ENCODE assay signal across 19 cellular contexts in the genomic region with DNA sequence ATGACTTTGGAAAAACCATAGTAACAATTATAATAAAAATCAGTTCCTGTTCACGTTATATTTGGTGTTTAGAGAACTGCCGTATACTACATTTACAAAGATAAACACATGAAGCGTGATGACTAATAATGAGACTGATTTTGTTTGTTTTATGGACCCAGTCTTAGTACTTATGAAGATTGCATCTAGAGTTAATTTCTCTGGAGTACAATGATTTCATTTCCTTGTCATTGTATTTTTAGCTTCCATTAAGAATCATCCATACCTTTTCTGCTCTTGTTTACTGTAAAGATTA. TPM values are rescaled to one million over a fixed set of nuclear protein-coding genes. Genes with fewer than 3 reads are reported as not detected.
DNase-seq lines count a peak whose midpoint lies in the region; ATAC-seq, FAIRE-seq and TF ChIP-seq lines count a peak whose summit lies in the region.
"Had no signal": no experiment of that assay in that cellular context is flagged by ENCODE, and none has a peak within 500 bp of the region (broad histone marks: within the 10 kb centered on the region; RNA-seq: fewer than 3 reads in every experiment).

No MANE protein-coding gene starts in this region.

- H3K9me3 ChIP-seq in BE2C (no peaks in the 10 kb centered on the region), IMR-90 (ENCODE audit: control insufficient read depth, insufficient read depth, low read length) (0 out of 2 replicates have a peak, but pooled peaks cover 2% of the 10 kb centered on the region)
- H3K9me3 ChIP-seq: BLaER1 had no signal

- TF ChIP-seq RAD21 in IMR-90 (IDR thresholded peaks at IDR 0.05; ENCODE audit: low read length), result no peak

- POLR2A ChIA-PET in IMR-90 (lab: Charles Lee; ENCODE audit: unreplicated experiment), result interaction anchor here (0.6 kb wide), 1 partner anchor 252 kb away, joined by 3 read pairs; no protein-coding TSS in a partner anchor

- no peaks in the 10 kb centered on the region for H3K9me1 ChIP-seq in IMR-90 (ENCODE audit: insufficient read depth, low read length)

- no peak overlapping the region for H2AK5ac ChIP-seq in IMR-90 (ENCODE audit: low read depth, low read length)

- H3K27me3 Mint-ChIP-seq in activated T-helper 2 cell treated with anti-CD3 and anti-CD28 coated beads, Interferon-gamma antibody, Interleukin-2, Interleukin-4, amounts not matched to agents 10 μg/mL and 5 μg/mL and 100 μg/mL, durations not matched to agents 14 hours and 24 hours and 36 hours (ENCODE audit: low read depth), result peaks cover 60% of the 10 kb centered on the region

- H3K14ac ChIP-seq in IMR-90 (replicated peaks; ENCODE audit: low read depth, low read length), result no peak overlapping the region

- no peak overlapping the region for H2BK5ac ChIP-seq in IMR-90 (ENCODE audit: low read depth, low read length, poor library complexity, severe bottlenecking)

- H3K27ac ChIP-seq in IMR-90 (ENCODE audit: insufficient read depth, low read length), result no peak overlapping the region
- H3K27ac ChIP-seq: BLaER1, GM23248 had no signal

- H3K4ac ChIP-seq in IMR-90 (ENCODE audit: low read depth, low read length), result no peak overlapping the region

- intact Hi-C loops in IMR-90 (cut with micrococcal nuclease), result no loop called here
- intact Hi-C loops in activated T-helper 2 cell treated with anti-CD3 and anti-CD28 coated beads, Interferon-gamma antibody, Interleukin-2, Interleukin-4, amounts not matched to agents 10 μg/mL and 5 μg/mL and 100 μg/mL, durations not matched to agents 14 hours and 24 hours and 36 hours (cut with micrococcal nuclease), result no loop called here

- no peak overlapping the region for H3K23ac ChIP-seq in IMR-90 (ENCODE audit: low read depth, low read length)

- no peaks in the 10 kb centered on the region; the same call in 1 of the 2 replicates for H4K20me1 ChIP-seq in IMR-90 (ENCODE audit: insufficient read depth, low read length)

- no peak overlapping the region for H2AK9ac ChIP-seq in IMR-90 (replicated peaks; ENCODE audit: low read depth, low read length, poor library complexity)

- H2AFZ ChIP-seq in IMR-90 (replicated peaks; ENCODE audit: low read length, poor library complexity), result no peak overlapping the region
- H2AFZ ChIP-seq: GM23248 had no signal

- peaks cover 27% of the 10 kb centered on the region for H3K4me1 Mint-ChIP-seq in activated T-helper 2 cell treated with anti-CD3 and anti-CD28 coated beads, Interferon-gamma antibody, Interleukin-2, Interleukin-4, amounts not matched to agents 10 μg/mL and 5 μg/mL and 100 μg/mL, durations not matched to agents 14 hours and 24 hours and 36 hours (ENCODE audit: low read depth)

- no peak overlapping the region for H2BK20ac ChIP-seq in IMR-90 (ENCODE audit: low read depth, low read length)

- H3K79me1 ChIP-seq in IMR-90 (ENCODE audit: low read depth in 1 of 2, low read length in 2 of 2), result no peaks in the 10 kb centered on the region

- H3K4me3 ChIP-seq in BE2C (ENCODE audit: low read depth, low read length) (peak overlapping the region; percentile 94), IMR-90 (ENCODE audit: insufficient read depth, low read depth, low read length) (no peak overlapping the region), bronchial epithelial cell (ENCODE audit: low read depth, low read length) (no peak overlapping the region)
- H3K4me3 ChIP-seq: BLaER1, GM12878, GM23248 had no signal

- BruUV-seq in IMR-90 (replicated peaks; lab: Mats Ljungman, UMichigan), result no TSS peak

- H3K36me3 Mint-ChIP-seq in activated T-helper 2 cell treated with anti-CD3 and anti-CD28 coated beads, Interferon-gamma antibody, Interleukin-2, Interleukin-4, amounts not matched to agents 10 μg/mL and 5 μg/mL and 100 μg/mL, durations not matched to agents 14 hours and 24 hours and 36 hours (ENCODE audit: low read depth), result no peaks in the 10 kb centered on the region
- H3K36me3 Mint-ChIP-seq: CD8-positive, alpha-beta T cell had no signal

- in situ Hi-C loops in IMR-90 (cut with MboI; ENCODE audit: low sequenced_read_pairs), result no loop called here

- H3K9me3 Mint-ChIP-seq in activated T-helper 2 cell treated with anti-CD3 and anti-CD28 coated beads, Interferon-gamma antibody, Interleukin-2, Interleukin-4, amounts not matched to agents 10 μg/mL and 5 μg/mL and 100 μg/mL, durations not matched to agents 14 hours and 24 hours and 36 hours, result no peaks in the 10 kb centered on the region
- H3K9me3 Mint-ChIP-seq: CD8-positive, alpha-beta T cell had no signal

- no peak for ATAC-seq in IMR-90 (ENCODE audit: low read depth)
- no peak for ATAC-seq in GM19395 (IDR thresholded peaks at IDR 0.05; ENCODE audit: unreplicated experiment)
- ATAC-seq: CD8-positive, alpha-beta T cell; GM12878 had no signal

- dilution Hi-C loops in IMR-90 (cut with HindIII; ENCODE audit: low sequenced_read_pairs, unreplicated experiment), result no loop called here

- CTCF ChIA-PET in IMR-90 (lab: Yijun Ruan, JAX), result no interaction called here

- H2BK120ac ChIP-seq in IMR-90 (ENCODE audit: low read depth, low read length), result no peak overlapping the region

- H3K18ac ChIP-seq in IMR-90 (ENCODE audit: low read depth, low read length), result no peak overlapping the region

- H3K4me1 ChIP-seq in BE2C (peaks cover 14% of the 10 kb centered on the region), IMR-90 (ENCODE audit: control insufficient read depth, insufficient read depth, low read length) (no peaks in the 10 kb centered on the region; the same call in none of the 2 replicates)

- no peak overlapping the region for H4K8ac ChIP-seq in IMR-90 (ENCODE audit: low read depth in 2 of 2, low read length in 2 of 2)

- no peak overlapping the region for H3K4me3 Mint-ChIP-seq in activated T-helper 2 cell treated with anti-CD3 and anti-CD28 coated beads, Interferon-gamma antibody, Interleukin-2, Interleukin-4, amounts not matched to agents 10 μg/mL and 5 μg/mL and 100 μg/mL, durations not matched to agents 14 hours and 24 hours and 36 hours (ENCODE audit: low read depth)
- H3K4me3 Mint-ChIP-seq: CD8-positive, alpha-beta T cell had no signal

- H4K91ac ChIP-seq in IMR-90 (ENCODE audit: insufficient read depth, low read depth, low read length), result no peak overlapping the region

- H3K36me3 ChIP-seq in BE2C, result no peaks in the 10 kb centered on the region
- H3K36me3 ChIP-seq in IMR-90 (ENCODE audit: control insufficient read depth, insufficient read depth, low read length), result no peaks in the 10 kb centered on the region
- no peaks in the 10 kb centered on the region for H3K36me3 ChIP-seq in bronchial epithelial cell (ENCODE audit: control insufficient read depth, insufficient read depth, low read length)
- H3K36me3 ChIP-seq: BLaER1 had no signal

- FAIRE-seq in bronchial epithelial cell (lab: Jason Lieb, UNC), result no peak
- FAIRE-seq: D721Med, GM12878 had no signal

- no peaks in the 10 kb centered on the region for H3K27me3 ChIP-seq in BE2C
- H3K27me3 ChIP-seq in IMR-90 (ENCODE audit: control insufficient read depth, insufficient read depth, low read length), result peaks cover 46% of the 10 kb centered on the region
- peaks cover 30% of the 10 kb centered on the region for H3K27me3 ChIP-seq in bronchial epithelial cell (ENCODE audit: control insufficient read depth, insufficient read depth, low read length)

- no peak overlapping the region for H2BK15ac ChIP-seq in IMR-90 (ENCODE audit: low read depth, low read length)

- DNase-seq in NCI-H2227 treated with DMSO at 0.1 percent for 48 hours (lab: John Stamatoyannopoulos, UW) (peak; percentile 21), NCI-H2227 (lab: John Stamatoyannopoulos, UW; ENCODE audit: unreplicated experiment) (no peak), BE2C (no peak), IMR-90 (peak; percentile 47), bronchial epithelial cell (ENCODE audit: low read depth) (peak; percentile 61)
- DNase-seq in activated T-helper 2 cell treated with anti-CD3 and anti-CD28 coated beads, Interferon-gamma antibody, Interleukin-2, Interleukin-4, amounts not matched to agents 10 μg/mL and 5 μg/mL and 100 μg/mL, durations not matched to agents 14 hours and 24 hours and 36 hours (ENCODE audit: low spot score), result no peak
- DNase-seq in NK-92 treated with Interleukin-12 subunit alpha and Interleukin-12 subunit beta, amount 100 ng/mL, for 24 hours (lab: John Stamatoyannopoulos, UW), result no peak
- DNase-seq: 8988T; CD8-positive, alpha-beta T cell; DND-41; GDM1; GM23248; MM.1S; NCI-H1092 treated with DMSO at 0.1 percent for 48 hours; NCI-H226 had no signal

- H3K4me2 ChIP-seq in IMR-90 (ENCODE audit: low read depth, low read length), result no peak overlapping the region
- H3K4me2 ChIP-seq: BLaER1 had no signal

- H3K27ac Mint-ChIP-seq in activated T-helper 2 cell treated with anti-CD3 and anti-CD28 coated beads, Interferon-gamma antibody, Interleukin-2, Interleukin-4, amounts not matched to agents 10 μg/mL and 5 μg/mL and 100 μg/mL, durations not matched to agents 14 hours and 24 hours and 36 hours, result no peak overlapping the region
- H3K27ac Mint-ChIP-seq: CD8-positive, alpha-beta T cell had no signal

- no peak overlapping the region for H3K9ac ChIP-seq in IMR-90 (ENCODE audit: low read depth, low read length)
- H3K9ac ChIP-seq: BLaER1, GM23248 had no signal

- TF ChIP-seq POLR2A in IMR-90 (IDR thresholded peaks at IDR 0.05; ENCODE audit: low read depth, low read length), result no peak

- no CpG with 5 or more reads among the region's 3 CpGs for WGBS in IMR-90 (ENCODE audit: extremely low coverage in 2 of 2, insufficient read length in 1 of 2), 2 experiments

- H3K56ac ChIP-seq in IMR-90 (ENCODE audit: extremely low read depth, insufficient read depth, low read length), result no peak overlapping the region

- no peak overlapping the region for H4K5ac ChIP-seq in IMR-90 (ENCODE audit: low read depth, low read length)

- TF ChIP-seq CTCF in BE2C (IDR thresholded peaks at IDR 0.05; ENCODE audit: low read depth, low read length) (no peak), IMR-90 (conservative IDR thresholded peaks at IDR 0.05; ENCODE audit: low read depth, low read length) (no peak), bronchial epithelial cell (IDR thresholded peaks at IDR 0.05; ENCODE audit: insufficient read depth, low read length, severe bottlenecking) (no peak)

TF ChIP-seq in IMR-90, 13 proteins besides CTCF, POLR2A, EP300 and RAD21 (continues in another document):
- no peak for TF ChIP-seq CEBPB (IDR thresholded peaks at IDR 0.05; ENCODE audit: low read depth, low read length)
- TF ChIP-seq RFX5 (IDR thresholded peaks at IDR 0.05; ENCODE audit: low read depth, low read length), result no peak
- TF ChIP-seq BHLHE40 (IDR thresholded peaks at IDR 0.05; ENCODE audit: low read depth, low read length), result no peak

RNA-seq across cellular contexts. Expression of a gene that starts 2.9 kb away (rescaled TPM):
- polyA plus RNA-seq in BE2C (2012; ENCODE audit: insufficient read depth, insufficient read length, low read depth), result 31.0 TPM
- total RNA-seq in IMR-90 (2012; rRNA removed) (under 0.01 TPM in 2 replicates), bronchial epithelial cell (1.8 TPM in 1 of 2 replicates, not detected in the other)
- polyA plus RNA-seq in IMR-90 (2012; rRNA removed), result 0.09 and 0.15 TPM in 2 replicates
- polyA plus RNA-seq in IMR-90 (2012; cell fraction: cytosol; rRNA removed), result 0.03 and 0.04 TPM in 2 replicates
- 0.05 and 0.39 TPM in 2 replicates for polyA plus RNA-seq in IMR-90 (2012; cell fraction: nucleus; rRNA removed; ENCODE audit: low replicate concordance)
- total RNA-seq in activated T-helper 2 cell treated with anti-CD3 and anti-CD28 coated beads, Interferon-gamma antibody, Interleukin-2, Interleukin-4, amounts not matched to agents 10 μg/mL and 5 μg/mL and 100 μg/mL, durations not matched to agents 14 hours and 24 hours and 36 hours, result 0.02 TPM in 1 of 2 replicates, not detected in the other
- total RNA-seq: GM23248 had no signal
- polyA plus RNA-seq: GM23248 had no signal

Comparison
In these comparisons a context has a peak if more than half of its experiments do, and no peak if none do; other contexts are left out.
1. DNase-seq: peak in NCI-H2227 treated with DMSO at 0.1 percent for 48 hours (single experiment), IMR-90 (single experiment) and bronchial epithelial cell (single experiment); none in NCI-H2227 (single experiment), BE2C (single experiment), activated T-helper 2 cell treated with anti-CD3 and anti-CD28 coated beads, Interferon-gamma antibody, Interleukin-2, Interleukin-4, amounts not matched to agents 10 μg/mL and 5 μg/mL and 100 μg/mL, durations not matched to agents 14 hours and 24 hours and 36 hours (single experiment) and NK-92 treated with Interleukin-12 subunit alpha and Interleukin-12 subunit beta, amount 100 ng/mL, for 24 hours (single experiment).